Comparison of ENCODE assay signal across 21 cellular contexts in the genomic region with DNA sequence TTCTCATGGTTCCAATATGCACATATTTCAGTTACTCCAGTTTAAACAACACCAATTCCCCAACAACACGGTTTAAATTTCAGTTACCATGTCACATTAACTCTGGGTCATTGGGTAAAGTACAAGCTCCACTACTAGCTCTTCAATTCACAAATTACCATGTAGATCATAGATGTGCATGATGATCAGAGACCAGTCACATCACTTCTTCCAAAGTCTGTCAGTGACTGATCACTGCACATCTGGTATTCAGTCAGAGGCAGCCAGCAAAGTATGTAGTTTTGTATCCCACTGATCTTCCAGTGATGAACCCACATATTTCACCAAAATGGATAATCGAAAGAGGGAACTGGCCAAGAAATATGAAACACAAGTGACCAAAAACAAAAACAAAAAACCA.
"Had no signal": no experiment of that assay in that cellular context is flagged by ENCODE, and none has a peak within 500 bp of the region (broad histone marks: within the 10 kb centered on the region; RNA-seq: fewer than 3 reads in every experiment).

No MANE protein-coding gene starts in this region.

- DNase-seq: dorsolateral prefrontal cortex; effector CD4-positive, alpha-beta T cell; hypothalamus; immature natural killer cell; islet precursor cell; pancreas; right lobe of liver; small intestine; stimulated activated CD4-positive, alpha-beta T cell treated with anti-CD3 and anti-CD28 coated beads, Interleukin-15, amount 100 ng/mL, for 24 hours; stimulated activated CD4-positive, alpha-beta T cell treated with anti-CD3 and anti-CD28 coated beads, Interleukin-2, amount 100 ng/mL, for 48 hours; stimulated activated naive B cell treated with anti-CD40 and anti-IgM and Interleukin-4, amounts not matched to agents 10 μg/mL and 1 μg/mL and 100 μg/mL, for 72 hours; upper lobe of left lung had no signal

- H3K36me3 Mint-ChIP-seq: memory B cell; natural killer cell treated with Interleukin-12 subunit alpha and Interleukin-12 subunit beta and Interleukin-15 and Interleukin-18, amount 100 ng/mL, for 72 hours; stimulated activated naive B cell treated with anti-CD40 and anti-IgM and Interleukin-4, amounts not matched to agents 10 μg/mL and 1 μg/mL and 100 μg/mL, for 72 hours had no signal

- H3K4me3 ChIP-seq: dorsolateral prefrontal cortex, lung, pancreas, right lobe of liver, thoracic aorta, tibial nerve, upper lobe of left lung had no signal

- H3K4me3 Mint-ChIP-seq: immature natural killer cell; memory B cell; natural killer cell treated with Interleukin-12 subunit alpha and Interleukin-12 subunit beta and Interleukin-15 and Interleukin-18, amount 100 ng/mL, for 72 hours; neural crest cell; stimulated activated naive B cell treated with anti-CD40 and anti-IgM and Interleukin-4, amounts not matched to agents 10 μg/mL and 1 μg/mL and 100 μg/mL, for 72 hours; stimulated activated naive CD8-positive, alpha-beta T cell treated with anti-CD3 and anti-CD28 coated beads, Interleukin-15, Interleukin-2, amounts not matched to agents 100 ng/mL and 50 ng/mL, for 24 hours had no signal

- H3K27ac ChIP-seq: dorsolateral prefrontal cortex, neutrophil, pancreas, right lobe of liver, thoracic aorta, tibial nerve, upper lobe of left lung had no signal

- H3K36me3 ChIP-seq: neutrophil, pancreas, right lobe of liver, thoracic aorta, tibial nerve, upper lobe of left lung had no signal

- H3K27me3 Mint-ChIP-seq: memory B cell; natural killer cell treated with Interleukin-12 subunit alpha and Interleukin-12 subunit beta and Interleukin-15 and Interleukin-18, amount 100 ng/mL, for 72 hours; stimulated activated naive B cell treated with anti-CD40 and anti-IgM and Interleukin-4, amounts not matched to agents 10 μg/mL and 1 μg/mL and 100 μg/mL, for 72 hours; stimulated activated naive CD8-positive, alpha-beta T cell treated with anti-CD3 and anti-CD28 coated beads, Interleukin-15, Interleukin-2, amounts not matched to agents 100 ng/mL and 50 ng/mL, for 24 hours had no signal

- H3K27ac Mint-ChIP-seq: immature natural killer cell; memory B cell; stimulated activated naive B cell treated with anti-CD40 and anti-IgM and Interleukin-4, amounts not matched to agents 10 μg/mL and 1 μg/mL and 100 μg/mL, for 72 hours; stimulated activated naive CD8-positive, alpha-beta T cell treated with anti-CD3 and anti-CD28 coated beads, Interleukin-15, Interleukin-2, amounts not matched to agents 100 ng/mL and 50 ng/mL, for 24 hours had no signal

- ATAC-seq: left lobe of liver; natural killer cell treated with Interleukin-12 subunit alpha and Interleukin-12 subunit beta and Interleukin-15 and Interleukin-18, amount 100 ng/mL, for 72 hours; pancreas; right lobe of liver; stimulated activated naive B cell treated with anti-CD40 and anti-IgM and Interleukin-4, amounts not matched to agents 10 μg/mL and 1 μg/mL and 100 μg/mL, for 72 hours had no signal

- H3K9me3 Mint-ChIP-seq: immature natural killer cell; memory B cell; natural killer cell treated with Interleukin-12 subunit alpha and Interleukin-12 subunit beta and Interleukin-15 and Interleukin-18, amount 100 ng/mL, for 72 hours; neural crest cell; stimulated activated naive B cell treated with anti-CD40 and anti-IgM and Interleukin-4, amounts not matched to agents 10 μg/mL and 1 μg/mL and 100 μg/mL, for 72 hours; stimulated activated naive CD8-positive, alpha-beta T cell treated with anti-CD3 and anti-CD28 coated beads, Interleukin-15, Interleukin-2, amounts not matched to agents 100 ng/mL and 50 ng/mL, for 24 hours had no signal

- H3K9me3 ChIP-seq: neutrophil, pancreas, right lobe of liver, thoracic aorta, tibial nerve, upper lobe of left lung had no signal

- H3K4me1 Mint-ChIP-seq: memory B cell had no signal

- H3K27me3 ChIP-seq: neutrophil, pancreas, right lobe of liver, tibial nerve, upper lobe of left lung had no signal

- H3K4me1 ChIP-seq: right lobe of liver, upper lobe of left lung had no signal
